22 cellular contexts compared by ENCODE assay signal in the genomic region with DNA sequence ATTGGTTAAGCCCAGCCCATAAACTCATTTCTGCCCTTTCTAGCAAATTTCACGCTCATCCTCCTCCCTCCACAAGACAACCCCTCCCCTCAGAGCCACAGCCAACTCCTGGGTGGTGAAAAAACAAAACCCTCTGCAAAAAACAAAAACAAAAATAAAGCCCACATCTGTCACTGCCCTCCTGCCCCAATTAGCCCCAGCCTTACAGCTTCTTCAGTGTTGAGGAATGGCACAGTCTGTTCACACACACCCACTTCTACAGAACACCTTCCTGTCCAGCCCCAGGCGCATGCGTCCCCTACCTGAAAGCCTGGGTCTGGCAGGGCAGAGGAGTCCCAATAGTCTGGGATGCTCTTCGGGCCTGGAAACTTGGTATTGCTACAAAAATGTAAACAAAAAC. TPM values are rescaled to one million over a fixed set of nuclear protein-coding genes. Genes with fewer than 3 reads are reported as not detected.
DNase-seq lines count a peak whose midpoint lies in the region; ATAC-seq lines count a peak whose summit lies in the region.
"Had no signal": no experiment of that assay in that cellular context is flagged by ENCODE, and none has a peak within 500 bp of the region (broad histone marks: within the 10 kb centered on the region; RNA-seq: fewer than 3 reads in every experiment).

No MANE protein-coding gene starts in this region.

- no peaks in the 10 kb centered on the region for H3K9me3 Mint-ChIP-seq in activated naive CD4-positive, alpha-beta T cell treated with anti-CD3 and anti-CD28 coated beads, Interleukin-2, amount 50 U/mL, for 72 hours
- no peaks in the 10 kb centered on the region for H3K9me3 Mint-ChIP-seq in CD4-positive, alpha-beta memory T cell
- no peaks in the 10 kb centered on the region for H3K9me3 Mint-ChIP-seq in activated T-helper 17 cell treated with anti-CD3 and anti-CD28 coated beads, Interleukin-2, amount 50 U/mL, for 72 hours
- H3K9me3 Mint-ChIP-seq in stimulated activated naive B cell treated with anti-CD40 and anti-IgM and Interleukin-4, amounts not matched to agents 10 μg/mL and 1 μg/mL and 100 μg/mL, for 72 hours: no peaks in the 10 kb centered on the region
- H3K9me3 Mint-ChIP-seq: CD8-positive, alpha-beta memory T cell had no signal

- no peak for DNase-seq in activated naive CD4-positive, alpha-beta T cell treated with anti-CD3 and anti-CD28 coated beads, Interleukin-2, amount 50 U/mL, for 72 hours (ENCODE audit: low spot score in 2 of 2)
- no peak for DNase-seq in activated naive CD4-positive, alpha-beta T cell treated with Interleukin-2 at 50 U/mL for 16 hours
- DNase-seq in CD4-positive, alpha-beta memory T cell: no peak
- DNase-seq in stimulated activated naive B cell treated with anti-CD40 and anti-IgM and Interleukin-4, amounts not matched to agents 10 μg/mL and 1 μg/mL and 100 μg/mL, for 72 hours: no peak
- DNase-seq in NCI-H2196 treated with DMSO at 0.1 percent for 48 hours (lab: John Stamatoyannopoulos, UW; ENCODE audit: unreplicated experiment): no peak
- DNase-seq in activated effector memory CD4-positive, alpha-beta T cell treated with Interleukin-2 at 50 U/mL for 16 hours: no peak
- DNase-seq: AML-193; CD8-positive, alpha-beta memory T cell; DMS 273 treated with DMSO at 0.1 percent for 48 hours; DMS79; EL; GDM1; HCEC 1CT; KBM-7; MM.1S; NCI-H2227 treated with DMSO at 0.1 percent for 48 hours; Right ventricle myocardium superior; RPMI8226 had no signal

- H3K27me3 ChIP-seq in CD4-positive, alpha-beta memory T cell (ENCODE audit: insufficient read depth, low read length): no peaks in the 10 kb centered on the region
- H3K27me3 ChIP-seq: BLaER1 treated with 17β-estradiol and CSF1 and Interleukin-3, amounts not matched to agents 10 nM and 100 nM; SJSA1 had no signal

- POLR2A ChIA-PET in CD4-positive, alpha-beta memory T cell (lab: Charles Lee; ENCODE audit: partially characterized antibody): no interaction called here

- H3K4me3 ChIP-seq in CD4-positive, alpha-beta memory T cell (ENCODE audit: low read length in 2 of 2): no peak overlapping the region
- H3K4me3 ChIP-seq: BLaER1 treated with 17β-estradiol and CSF1 and Interleukin-3, amounts not matched to agents 10 nM and 100 nM; GM12878; SJSA1 had no signal

- no peaks in the 10 kb centered on the region for H3K9me3 ChIP-seq in CD4-positive, alpha-beta memory T cell (ENCODE audit: control insufficient read depth in 1 of 2, low read length in 2 of 2)
- H3K9me3 ChIP-seq: BLaER1 treated with 17β-estradiol and CSF1 and Interleukin-3, amounts not matched to agents 10 nM and 100 nM; SJSA1 had no signal

- no peak for ATAC-seq in activated naive CD4-positive, alpha-beta T cell treated with anti-CD3 and anti-CD28 coated beads, Interleukin-2, amount 50 U/mL, for 72 hours
- no peak for ATAC-seq in activated T-helper 17 cell treated with anti-CD3 and anti-CD28 coated beads, Interleukin-2, amount 50 U/mL, for 72 hours (replicated peaks)
- no peak for ATAC-seq in stimulated activated naive B cell treated with anti-CD40 and anti-IgM and Interleukin-4, amounts not matched to agents 10 μg/mL and 1 μg/mL and 100 μg/mL, for 72 hours (replicated peaks)
- ATAC-seq: GM12878 had no signal

- intact Hi-C loops in CD4-positive, alpha-beta memory T cell (cut with micrococcal nuclease): no loop called here

- H3K27ac ChIP-seq in CD4-positive, alpha-beta memory T cell (ENCODE audit: low read depth, low read length): no peak overlapping the region
- H3K27ac ChIP-seq: BLaER1 treated with 17β-estradiol and CSF1 and Interleukin-3, amounts not matched to agents 10 nM and 100 nM; SJSA1 had no signal

- no peak overlapping the region for H3K4me3 Mint-ChIP-seq in CD4-positive, alpha-beta memory T cell
- H3K4me3 Mint-ChIP-seq in activated T-helper 17 cell treated with anti-CD3 and anti-CD28 coated beads, Interleukin-2, amount 50 U/mL, for 72 hours: no peak overlapping the region
- no peak overlapping the region for H3K4me3 Mint-ChIP-seq in stimulated activated naive B cell treated with anti-CD40 and anti-IgM and Interleukin-4, amounts not matched to agents 10 μg/mL and 1 μg/mL and 100 μg/mL, for 72 hours
- H3K4me3 Mint-ChIP-seq: CD8-positive, alpha-beta memory T cell had no signal

- peaks cover 27% of the 10 kb centered on the region for H3K36me3 ChIP-seq in CD4-positive, alpha-beta memory T cell (ENCODE audit: insufficient read depth, low read length)

- H3K27ac Mint-ChIP-seq in activated naive CD4-positive, alpha-beta T cell treated with anti-CD3 and anti-CD28 coated beads, Interleukin-2, amount 50 U/mL, for 72 hours: peak overlapping the region; percentile 1 to 32
- peak overlapping the region in 4 of 7 donors; percentile 12 to 46 (median 28) for H3K27ac Mint-ChIP-seq in CD4-positive, alpha-beta memory T cell
- H3K27ac Mint-ChIP-seq in activated T-helper 17 cell treated with anti-CD3 and anti-CD28 coated beads, Interleukin-2, amount 50 U/mL, for 72 hours: peak overlapping the region; percentile 37
- H3K27ac Mint-ChIP-seq in stimulated activated naive B cell treated with anti-CD40 and anti-IgM and Interleukin-4, amounts not matched to agents 10 μg/mL and 1 μg/mL and 100 μg/mL, for 72 hours: peak overlapping the region; percentile 86

- H3K4me1 ChIP-seq in CD4-positive, alpha-beta memory T cell (ENCODE audit: insufficient read depth, low read length): no peaks in the 10 kb centered on the region

- peaks cover 2 to 11% (median 7%) of the 10 kb centered on the region in 4 donors for H3K4me1 Mint-ChIP-seq in CD4-positive, alpha-beta memory T cell
- peaks cover 7% of the 10 kb centered on the region for H3K4me1 Mint-ChIP-seq in activated T-helper 17 cell treated with anti-CD3 and anti-CD28 coated beads, Interleukin-2, amount 50 U/mL, for 72 hours
- H3K4me1 Mint-ChIP-seq in stimulated activated naive B cell treated with anti-CD40 and anti-IgM and Interleukin-4, amounts not matched to agents 10 μg/mL and 1 μg/mL and 100 μg/mL, for 72 hours: peaks cover 5 to 8% of the 10 kb centered on the region in 2 donors

- H3K27me3 Mint-ChIP-seq in CD4-positive, alpha-beta memory T cell: no peaks in the 10 kb centered on the region
- no peaks in the 10 kb centered on the region for H3K27me3 Mint-ChIP-seq in activated T-helper 17 cell treated with anti-CD3 and anti-CD28 coated beads, Interleukin-2, amount 50 U/mL, for 72 hours
- no peaks in the 10 kb centered on the region for H3K27me3 Mint-ChIP-seq in stimulated activated naive B cell treated with anti-CD40 and anti-IgM and Interleukin-4, amounts not matched to agents 10 μg/mL and 1 μg/mL and 100 μg/mL, for 72 hours
- H3K27me3 Mint-ChIP-seq: CD8-positive, alpha-beta memory T cell had no signal

- H3K36me3 Mint-ChIP-seq in activated naive CD4-positive, alpha-beta T cell treated with anti-CD3 and anti-CD28 coated beads, Interleukin-2, amount 50 U/mL, for 72 hours: peaks cover 0 to 2% of the 10 kb centered on the region in 2 donors
- peaks cover 49 to 72% of the 10 kb centered on the region in 2 donors for H3K36me3 Mint-ChIP-seq in CD4-positive, alpha-beta memory T cell
- peaks cover 79% of the 10 kb centered on the region for H3K36me3 Mint-ChIP-seq in activated T-helper 17 cell treated with anti-CD3 and anti-CD28 coated beads, Interleukin-2, amount 50 U/mL, for 72 hours (ENCODE audit: low read depth)
- H3K36me3 Mint-ChIP-seq in stimulated activated naive B cell treated with anti-CD40 and anti-IgM and Interleukin-4, amounts not matched to agents 10 μg/mL and 1 μg/mL and 100 μg/mL, for 72 hours: peaks cover 56 to 69% of the 10 kb centered on the region in 2 donors

- CTCF ChIA-PET in CD4-positive, alpha-beta memory T cell (lab: Charles Lee; ENCODE audit: partially characterized antibody): no interaction called here

RNA-seq across cellular contexts. Expression of a gene that starts 34.4 kb away (rescaled TPM):
- total RNA-seq in activated naive CD4-positive, alpha-beta T cell treated with anti-CD3 and anti-CD28 coated beads, Interleukin-2, amount 50 U/mL, for 72 hours: 10 to 100 TPM; 37.0 to 57.6 TPM
- 10 to 100 TPM; 91.8 to 96.6 TPM for total RNA-seq in CD4-positive, alpha-beta memory T cell
- polyA plus RNA-seq in CD4-positive, alpha-beta memory T cell: 10 to 100 TPM; 27.0 to 41.3 TPM
- 10 to 100 TPM; 17.4 to 43.6 TPM for total RNA-seq in activated T-helper 17 cell treated with anti-CD3 and anti-CD28 coated beads, Interleukin-2, amount 50 U/mL, for 72 hours

Comparison
In these comparisons a context has a peak if more than half of its experiments do, and no peak if none do; other contexts are left out.
1. H3K27ac Mint-ChIP-seq: peak in every context shown above with its lines; median percentile 86 in stimulated activated naive B cell treated with anti-CD40 and anti-IgM and Interleukin-4, amounts not matched to agents 10 μg/mL and 1 μg/mL and 100 μg/mL, for 72 hours; 37 in activated T-helper 17 cell treated with anti-CD3 and anti-CD28 coated beads, Interleukin-2, amount 50 U/mL, for 72 hours; 28 in CD4-positive, alpha-beta memory T cell; 16 in activated naive CD4-positive, alpha-beta T cell treated with anti-CD3 and anti-CD28 coated beads, Interleukin-2, amount 50 U/mL, for 72 hours.